ENCODE assay signal across 1 cellular context in genomic region chr9:121751686-121752445, GRCh38.
TF ChIP-seq lines count a peak whose summit lies in the region.

No MANE protein-coding gene starts in this region.

TF ChIP-seq in H1, 55 proteins besides CTCF, POLR2A, EP300 and RAD21 (continued from another document):
- TF ChIP-seq, protein P1, sequence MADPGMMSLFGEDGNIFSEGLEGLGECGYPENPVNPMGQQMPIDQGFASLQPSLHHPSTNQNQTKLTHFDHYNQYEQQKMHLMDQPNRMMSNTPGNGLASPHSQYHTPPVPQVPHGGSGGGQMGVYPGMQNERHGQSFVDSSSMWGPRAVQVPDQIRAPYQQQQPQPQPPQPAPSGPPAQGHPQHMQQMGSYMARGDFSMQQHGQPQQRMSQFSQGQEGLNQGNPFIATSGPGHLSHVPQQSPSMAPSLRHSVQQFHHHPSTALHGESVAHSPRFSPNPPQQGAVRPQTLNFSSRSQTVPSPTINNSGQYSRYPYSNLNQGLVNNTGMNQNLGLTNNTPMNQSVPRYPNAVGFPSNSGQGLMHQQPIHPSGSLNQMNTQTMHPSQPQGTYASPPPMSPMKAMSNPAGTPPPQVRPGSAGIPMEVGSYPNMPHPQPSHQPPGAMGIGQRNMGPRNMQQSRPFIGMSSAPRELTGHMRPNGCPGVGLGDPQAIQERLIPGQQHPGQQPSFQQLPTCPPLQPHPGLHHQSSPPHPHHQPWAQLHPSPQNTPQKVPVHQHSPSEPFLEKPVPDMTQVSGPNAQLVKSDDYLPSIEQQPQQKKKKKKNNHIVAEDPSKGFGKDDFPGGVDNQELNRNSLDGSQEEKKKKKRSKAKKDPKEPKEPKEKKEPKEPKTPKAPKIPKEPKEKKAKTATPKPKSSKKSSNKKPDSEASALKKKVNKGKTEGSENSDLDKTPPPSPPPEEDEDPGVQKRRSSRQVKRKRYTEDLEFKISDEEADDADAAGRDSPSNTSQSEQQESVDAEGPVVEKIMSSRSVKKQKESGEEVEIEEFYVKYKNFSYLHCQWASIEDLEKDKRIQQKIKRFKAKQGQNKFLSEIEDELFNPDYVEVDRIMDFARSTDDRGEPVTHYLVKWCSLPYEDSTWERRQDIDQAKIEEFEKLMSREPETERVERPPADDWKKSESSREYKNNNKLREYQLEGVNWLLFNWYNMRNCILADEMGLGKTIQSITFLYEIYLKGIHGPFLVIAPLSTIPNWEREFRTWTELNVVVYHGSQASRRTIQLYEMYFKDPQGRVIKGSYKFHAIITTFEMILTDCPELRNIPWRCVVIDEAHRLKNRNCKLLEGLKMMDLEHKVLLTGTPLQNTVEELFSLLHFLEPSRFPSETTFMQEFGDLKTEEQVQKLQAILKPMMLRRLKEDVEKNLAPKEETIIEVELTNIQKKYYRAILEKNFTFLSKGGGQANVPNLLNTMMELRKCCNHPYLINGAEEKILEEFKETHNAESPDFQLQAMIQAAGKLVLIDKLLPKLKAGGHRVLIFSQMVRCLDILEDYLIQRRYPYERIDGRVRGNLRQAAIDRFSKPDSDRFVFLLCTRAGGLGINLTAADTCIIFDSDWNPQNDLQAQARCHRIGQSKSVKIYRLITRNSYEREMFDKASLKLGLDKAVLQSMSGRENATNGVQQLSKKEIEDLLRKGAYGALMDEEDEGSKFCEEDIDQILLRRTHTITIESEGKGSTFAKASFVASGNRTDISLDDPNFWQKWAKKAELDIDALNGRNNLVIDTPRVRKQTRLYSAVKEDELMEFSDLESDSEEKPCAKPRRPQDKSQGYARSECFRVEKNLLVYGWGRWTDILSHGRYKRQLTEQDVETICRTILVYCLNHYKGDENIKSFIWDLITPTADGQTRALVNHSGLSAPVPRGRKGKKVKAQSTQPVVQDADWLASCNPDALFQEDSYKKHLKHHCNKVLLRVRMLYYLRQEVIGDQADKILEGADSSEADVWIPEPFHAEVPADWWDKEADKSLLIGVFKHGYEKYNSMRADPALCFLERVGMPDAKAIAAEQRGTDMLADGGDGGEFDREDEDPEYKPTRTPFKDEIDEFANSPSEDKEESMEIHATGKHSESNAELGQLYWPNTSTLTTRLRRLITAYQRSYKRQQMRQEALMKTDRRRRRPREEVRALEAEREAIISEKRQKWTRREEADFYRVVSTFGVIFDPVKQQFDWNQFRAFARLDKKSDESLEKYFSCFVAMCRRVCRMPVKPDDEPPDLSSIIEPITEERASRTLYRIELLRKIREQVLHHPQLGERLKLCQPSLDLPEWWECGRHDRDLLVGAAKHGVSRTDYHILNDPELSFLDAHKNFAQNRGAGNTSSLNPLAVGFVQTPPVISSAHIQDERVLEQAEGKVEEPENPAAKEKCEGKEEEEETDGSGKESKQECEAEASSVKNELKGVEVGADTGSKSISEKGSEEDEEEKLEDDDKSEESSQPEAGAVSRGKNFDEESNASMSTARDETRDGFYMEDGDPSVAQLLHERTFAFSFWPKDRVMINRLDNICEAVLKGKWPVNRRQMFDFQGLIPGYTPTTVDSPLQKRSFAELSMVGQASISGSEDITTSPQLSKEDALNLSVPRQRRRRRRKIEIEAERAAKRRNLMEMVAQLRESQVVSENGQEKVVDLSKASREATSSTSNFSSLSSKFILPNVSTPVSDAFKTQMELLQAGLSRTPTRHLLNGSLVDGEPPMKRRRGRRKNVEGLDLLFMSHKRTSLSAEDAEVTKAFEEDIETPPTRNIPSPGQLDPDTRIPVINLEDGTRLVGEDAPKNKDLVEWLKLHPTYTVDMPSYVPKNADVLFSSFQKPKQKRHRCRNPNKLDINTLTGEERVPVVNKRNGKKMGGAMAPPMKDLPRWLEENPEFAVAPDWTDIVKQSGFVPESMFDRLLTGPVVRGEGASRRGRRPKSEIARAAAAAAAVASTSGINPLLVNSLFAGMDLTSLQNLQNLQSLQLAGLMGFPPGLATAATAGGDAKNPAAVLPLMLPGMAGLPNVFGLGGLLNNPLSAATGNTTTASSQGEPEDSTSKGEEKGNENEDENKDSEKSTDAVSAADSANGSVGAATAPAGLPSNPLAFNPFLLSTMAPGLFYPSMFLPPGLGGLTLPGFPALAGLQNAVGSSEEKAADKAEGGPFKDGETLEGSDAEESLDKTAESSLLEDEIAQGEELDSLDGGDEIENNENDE (IDR thresholded peaks at IDR 0.05; ENCODE audit: insufficient replicate concordance, low read length) = no peak
- TF ChIP-seq SP2 (IDR thresholded peaks at IDR 0.05; ENCODE audit: low read length) (no peak), HDAC6 (IDR thresholded peaks at IDR 0.05; ENCODE audit: low read depth, low read length) (no peak), NANOG (IDR thresholded peaks at IDR 0.05; ENCODE audit: insufficient read depth, low read depth, low read length, poor library complexity, severe bottlenecking) (no peak), ZNF274 (IDR thresholded peaks at IDR 0.05; ENCODE audit: borderline replicate concordance, extremely low read depth, low read length) (no peak), BACH1 (IDR thresholded peaks at IDR 0.05; ENCODE audit: low read length) (no peak), RFX5 (IDR thresholded peaks at IDR 0.05; ENCODE audit: borderline replicate concordance, low read depth, low read length) (no peak), MAFK (IDR thresholded peaks at IDR 0.05; ENCODE audit: low read depth, low read length) (no peak), KDM1A (IDR thresholded peaks at IDR 0.05; ENCODE audit: borderline replicate concordance, low read length) (no peak), HDAC2 (IDR thresholded peaks at IDR 0.05; ENCODE audit: borderline replicate concordance in 1 of 2, low read depth in 2 of 2, low read length in 2 of 2) (no peak), RBBP5 (IDR thresholded peaks at IDR 0.05; ENCODE audit: borderline replicate concordance, low read depth, low read length) (no peak), GABPA (IDR thresholded peaks at IDR 0.05; ENCODE audit: borderline replicate concordance, insufficient read depth, low read length) (no peak), YY1 (IDR thresholded peaks at IDR 0.05; ENCODE audit: low read depth, low read length) (no peak), JUN (IDR thresholded peaks at IDR 0.05; ENCODE audit: low read depth, low read length) (no peak), TAF1 (IDR thresholded peaks at IDR 0.05; ENCODE audit: low read depth, low read length) (no peak), SAP30 (IDR thresholded peaks at IDR 0.05; ENCODE audit: insufficient read depth, insufficient replicate concordance, low read length) (no peak)
- TF ChIP-seq, protein P2, sequence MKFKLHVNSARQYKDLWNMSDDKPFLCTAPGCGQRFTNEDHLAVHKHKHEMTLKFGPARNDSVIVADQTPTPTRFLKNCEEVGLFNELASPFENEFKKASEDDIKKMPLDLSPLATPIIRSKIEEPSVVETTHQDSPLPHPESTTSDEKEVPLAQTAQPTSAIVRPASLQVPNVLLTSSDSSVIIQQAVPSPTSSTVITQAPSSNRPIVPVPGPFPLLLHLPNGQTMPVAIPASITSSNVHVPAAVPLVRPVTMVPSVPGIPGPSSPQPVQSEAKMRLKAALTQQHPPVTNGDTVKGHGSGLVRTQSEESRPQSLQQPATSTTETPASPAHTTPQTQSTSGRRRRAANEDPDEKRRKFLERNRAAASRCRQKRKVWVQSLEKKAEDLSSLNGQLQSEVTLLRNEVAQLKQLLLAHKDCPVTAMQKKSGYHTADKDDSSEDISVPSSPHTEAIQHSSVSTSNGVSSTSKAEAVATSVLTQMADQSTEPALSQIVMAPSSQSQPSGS (IDR thresholded peaks at IDR 0.05; ENCODE audit: low read length) = no peak
- TF ChIP-seq, protein P3, sequence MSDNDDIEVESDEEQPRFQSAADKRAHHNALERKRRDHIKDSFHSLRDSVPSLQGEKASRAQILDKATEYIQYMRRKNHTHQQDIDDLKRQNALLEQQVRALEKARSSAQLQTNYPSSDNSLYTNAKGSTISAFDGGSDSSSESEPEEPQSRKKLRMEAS (IDR thresholded peaks at IDR 0.05) = no peak
